ENCODE assay signal across 8 cellular contexts in the genomic region with DNA sequence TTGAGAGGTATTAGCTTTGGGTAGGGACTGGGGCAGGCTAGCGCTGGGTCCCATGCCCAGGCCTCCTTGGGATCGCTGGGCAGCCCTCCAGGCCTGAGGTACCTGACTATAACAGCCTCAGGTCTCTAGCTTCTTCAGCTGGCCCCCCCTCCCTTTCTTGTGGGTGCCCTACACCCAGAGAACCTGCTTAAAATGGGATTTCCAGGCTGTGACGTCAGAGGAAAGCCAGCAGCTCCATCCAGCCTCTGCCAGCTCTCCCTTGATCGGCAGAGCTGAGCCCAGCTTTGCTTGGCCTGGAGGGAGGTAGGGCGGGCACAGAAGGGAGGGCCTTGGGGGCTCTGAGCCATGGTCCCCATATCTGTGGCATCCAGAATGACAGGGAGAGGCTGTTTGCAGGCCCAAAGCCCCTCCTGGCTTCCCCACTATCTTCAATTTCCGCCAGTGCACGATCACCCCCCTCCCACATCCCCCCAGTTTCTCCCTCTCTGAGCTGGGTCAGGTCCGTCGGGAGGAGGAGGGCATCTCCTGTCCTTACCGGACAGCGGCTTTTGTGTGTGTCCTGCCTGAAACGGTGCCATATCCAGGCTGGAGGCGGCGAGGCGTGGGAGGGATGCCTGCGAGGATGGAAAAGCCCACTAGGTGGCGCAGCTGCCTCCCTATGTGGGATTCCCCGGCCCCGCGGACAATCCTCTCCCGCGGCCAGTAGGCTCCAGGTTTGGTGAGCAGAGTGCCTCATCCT. TPM values are rescaled to one million over a fixed set of nuclear protein-coding genes. Genes with fewer than 3 reads are reported as not detected.
DNase-seq lines count a peak whose midpoint lies in the region; ATAC-seq, FAIRE-seq and TF ChIP-seq lines count a peak whose summit lies in the region.

No MANE protein-coding gene starts in this region.

- peak; percentile 39 for FAIRE-seq in H1 (lab: Jason Lieb, UNC)

- H3K4me3 Mint-ChIP-seq in mesothelial cell of epicardium = peak overlapping the region; percentile 36

- peak overlapping the region in 1 of 2 experiments; percentile 52; a peak in 2 of 4 replicates for H3K4me2 ChIP-seq in H1 (ENCODE audit: insufficient read depth in 1 of 2, low read depth in 2 of 2, low read length in 2 of 2)

- no peak overlapping the region for H3K27ac Mint-ChIP-seq in mesothelial cell of epicardium

- peak overlapping the region; percentile 96 for H2AFZ ChIP-seq in H1 (ENCODE audit: low read length)

- peaks cover 0 to 15% (median 7%) of the 10 kb centered on the region in 4 experiments; a peak in 5 of 7 replicates for H3K4me1 ChIP-seq in H1 (replicated peaks in 1 of 4; ENCODE audit: control insufficient read depth in 3 of 4, insufficient read depth in 4 of 4, low read length in 3 of 4)

- no peak overlapping the region for H3K23ac ChIP-seq in H1 (ENCODE audit: insufficient read length)

- no peaks in the 10 kb centered on the region for H3K79me1 ChIP-seq in H1 (ENCODE audit: low read depth, low read length)

- H2BK120ac ChIP-seq in H1 (replicated peaks; ENCODE audit: low read depth, low read length) = no peak overlapping the region

- peaks cover 0 to 1% (median 0%) of the 10 kb centered on the region in 4 experiments; a peak in 1 of 7 replicates for H3K27me3 ChIP-seq in H1 (replicated peaks in 1 of 4; ENCODE audit: control insufficient read depth in 3 of 4, extremely low read depth in 1 of 4, insufficient read depth in 3 of 4, low read length in 3 of 4)

- H3K36me3 Mint-ChIP-seq in mesothelial cell of epicardium = no peaks in the 10 kb centered on the region

- no peak overlapping the region for H3K27ac ChIP-seq in H1 (ENCODE audit: low read depth, low read length)

- TF ChIP-seq CTCF in H1 (IDR thresholded peaks at IDR 0.05; ENCODE audit: control extremely low read depth in 1 of 3, insufficient read depth in 1 of 3, low read depth in 1 of 3, low read length in 3 of 3) (peak in 2 of 3 experiments; percentile 95 to 97; a peak in 3 of 4 replicates), mesothelial cell of epicardium (IDR thresholded peaks at IDR 0.05; ENCODE audit: unreplicated experiment) (peak; percentile 91)

- no peak overlapping the region for H2AK5ac ChIP-seq in H1 (ENCODE audit: low read depth, low read length)

- no peaks in the 10 kb centered on the region for H4K20me1 ChIP-seq in H1 (replicated peaks in 1 of 2; ENCODE audit: control insufficient read depth in 1 of 2, insufficient read depth in 2 of 2, low read length in 2 of 2)

- peak overlapping the region in 1 of 4 experiments; percentile 27; a peak in 1 of 8 replicates for H3K4me3 ChIP-seq in H1 (ENCODE audit: extremely low read depth in 1 of 4, insufficient read depth in 2 of 4, low read depth in 3 of 4, low read length in 4 of 4)

- 0 out of 2 replicates have a peak overlapping the region, but pooled peaks have one; percentile 51 for H2BK12ac ChIP-seq in H1 (ENCODE audit: low read depth, low read length)

- H4K5ac ChIP-seq in H1 (ENCODE audit: insufficient read length, low read depth, low read length) = peak overlapping the region; percentile 41

- peak overlapping the region; percentile 20; the same call in 1 of the 2 replicates for H2BK15ac ChIP-seq in H1 (ENCODE audit: low read length)

- no peaks in the 10 kb centered on the region for H3K23me2 ChIP-seq in H1 (ENCODE audit: low read depth, low read length)

- TF ChIP-seq EP300 in H1 (IDR thresholded peaks at IDR 0.05; ENCODE audit: borderline replicate concordance in 1 of 2, low read depth in 2 of 2, low read length in 2 of 2) = no peak

- CTCF ChIA-PET in H1 (lab: Charles Lee; ENCODE audit: partially characterized antibody) = interaction anchor here (0.5 to 24.9 kb wide), 28 partner anchors 11 to 801 kb away, joined by 3 to 532 read pairs (median 4); partner anchors contain the start of genes EGR1 and REEP2

- POLR2A ChIA-PET in H1 (lab: Charles Lee; ENCODE audit: partially characterized antibody) = interaction anchor here (0.9 to 10.1 kb wide), 18 partner anchors 7 to 271 kb away, joined by 3 to 128 read pairs (median 5); partner anchors contain the start of genes CDC23, EGR1, ETF1 and FAM53C

- H3K9me3 ChIP-seq in H1 (ENCODE audit: insufficient read depth in 2 of 2, low read depth in 1 of 2, low read length in 1 of 2) = no peaks in the 10 kb centered on the region

- H3K4ac ChIP-seq in H1 (replicated peaks; ENCODE audit: insufficient read length, low read depth, low read length) = no peak overlapping the region

- ATAC-seq in GM18511 (IDR thresholded peaks at IDR 0.05; ENCODE audit: unreplicated experiment) = peak; percentile 90
- peak; percentile 69 for ATAC-seq in HG03565 (IDR thresholded peaks at IDR 0.05; ENCODE audit: unreplicated experiment)

- no peak for TF ChIP-seq POLR2A in H1 (IDR thresholded peaks at IDR 0.05; ENCODE audit: control extremely low read depth in 1 of 2, low read depth in 2 of 2, low read length in 2 of 2)

- no peaks in the 10 kb centered on the region for H3K36me3 ChIP-seq in H1 (ENCODE audit: control insufficient read depth in 2 of 4, insufficient read depth in 4 of 4, low read length in 3 of 4)

- no peaks in the 10 kb centered on the region for H3K9me3 Mint-ChIP-seq in mesothelial cell of epicardium

- DNase-seq in ACHN (peak; percentile 80), NOMO-1 treated with dmso at 0.1 percent for 144 hours (lab: John Stamatoyannopoulos, UW; ENCODE audit: unreplicated experiment) (peak; percentile 50), H1 (ENCODE audit: low read depth in 1 of 2, low spot score in 2 of 2) (peak in 1 of 2 experiments; percentile 99), mesothelial cell of epicardium (ENCODE audit: low spot score in 2 of 2, unreplicated experiment in 2 of 2) (peak; percentile 83 to 95)
- peak; percentile 58 for DNase-seq in activated CD8-positive, alpha-beta memory T cell treated with anti-CD3 and anti-CD28 coated beads, Interleukin-2, amount 50 U/mL, for 24 hours (ENCODE audit: extremely low read depth)
- DNase-seq in stimulated activated CD8-positive, alpha-beta memory T cell treated with anti-CD3 and anti-CD28 coated beads, Interleukin-2, amount 100 ng/mL, for 48 hours (ENCODE audit: low read depth in 2 of 2) = peak; percentile 77 to 83

- H3K4me1 Mint-ChIP-seq in mesothelial cell of epicardium = peaks cover 5% of the 10 kb centered on the region

- no peaks in the 10 kb centered on the region for H3K79me2 ChIP-seq in H1 (ENCODE audit: control insufficient read depth in 1 of 2, insufficient read depth in 2 of 2, low read length in 2 of 2)

- H3K56ac ChIP-seq in H1 (replicated peaks; ENCODE audit: insufficient read length, low read depth, low read length) = no peak overlapping the region

- 0 out of 2 replicates have a peak overlapping the region, but pooled peaks have one; percentile 47 for H2BK5ac ChIP-seq in H1 (ENCODE audit: low read depth, low read length)

- WGBS in H1 (ENCODE audit: extremely low coverage in 1 of 2, insufficient coverage in 1 of 2, insufficient read length in 1 of 2, insufficient replicate concordance in 2 of 2, low coverage in 1 of 2, low lambda C conversion rate in 2 of 2, missing lambda C conversion rate in 1 of 2), 2 experiments = 22% methylated on average over 22 of the region's 22 CpGs; no CpG with 5 or more reads in 1 of the 2 experiments

- peak overlapping the region; percentile 39; the same call in 1 of the 2 replicates for H4K8ac ChIP-seq in H1 (ENCODE audit: extremely low read depth, insufficient read depth, low read length)

- no peak overlapping the region for H3K14ac ChIP-seq in H1 (ENCODE audit: insufficient read length)

- H4K91ac ChIP-seq in H1 (replicated peaks; ENCODE audit: insufficient read length, low read length) = peak overlapping the region; percentile 81

- no peak overlapping the region for H3K9ac ChIP-seq in H1 (replicated peaks in 1 of 4; ENCODE audit: extremely low read depth in 1 of 4, low read depth in 3 of 4, low read length in 3 of 4)

- in situ Hi-C loops in ACHN (cut with HindIII; ENCODE audit: low pct_ligation_motif_present, low pct_unique_long_range_greater_than_20kb, low sequenced_read_pairs) = no loop called here

- no peak overlapping the region for H2BK20ac ChIP-seq in H1 (ENCODE audit: low read length)

- peak; percentile 83 to 88 for TF ChIP-seq RAD21 in H1 (IDR thresholded peaks at IDR 0.05 in 1 of 2, conservative IDR thresholded peaks at IDR 0.05 in 1 of 2; ENCODE audit: low read depth in 2 of 2, low read length in 2 of 2)

- H3K18ac ChIP-seq in H1 (ENCODE audit: extremely low read depth, low read length) = no peak overlapping the region

- H3K27me3 Mint-ChIP-seq in mesothelial cell of epicardium (ENCODE audit: low read depth) = peaks cover 12% of the 10 kb centered on the region

TF ChIP-seq in H1, 55 proteins besides CTCF, POLR2A, EP300 and RAD21 (continues in another document):
- TF ChIP-seq HDAC2 (IDR thresholded peaks at IDR 0.05; ENCODE audit: borderline replicate concordance in 1 of 2, low read depth in 2 of 2, low read length in 2 of 2) = peak; percentile 66 to 92; a peak in 3 of 4 replicates
- TF ChIP-seq SP4 (IDR thresholded peaks at IDR 0.05; ENCODE audit: low read length) = no peak
- no peak for TF ChIP-seq SIRT6 (IDR thresholded peaks at IDR 0.05; ENCODE audit: low read length)
- TF ChIP-seq TBP (IDR thresholded peaks at IDR 0.05; ENCODE audit: low read depth, low read length) = peak; percentile 55
- no peak for TF ChIP-seq GTF2F1 (IDR thresholded peaks at IDR 0.05; ENCODE audit: borderline replicate concordance, low read depth, low read length)

RNA-seq across cellular contexts. Expression of gene REEP2, which starts 10.8 kb away (rescaled TPM):
- 40.2 and 41.4 TPM in 2 replicates for total RNA-seq in H1 (2021; fragmentation: NEBNext Ultra II Directional; extraction: Animal tissue kit (Norgen Biotek cat#: 25700))
- polyA plus RNA-seq in H1 (2011; rRNA removed) = 26.5 and 44.7 TPM in 2 replicates
- polyA plus RNA-seq in H1 (2011; cell fraction: cytosol; rRNA removed) = 38.9 TPM
- polyA plus RNA-seq in H1 (2011; cell fraction: nucleus; rRNA removed) = 64.2 TPM
- polyA plus RNA-seq in H1 (2012, experiment 1 of 2) = 29.7 to 48.4 TPM (median 41.9 TPM) in 4 replicates
- polyA plus RNA-seq in H1 (2012, experiment 2 of 2) = 34.3 TPM
- polyA plus RNA-seq in H1 (2013, experiment 1 of 2) = 29.8 TPM
- 32.6 TPM for polyA plus RNA-seq in H1 (2013, experiment 2 of 2)
- polyA minus RNA-seq in H1 (2011; rRNA and poly(A)+ RNA removed) = 39.8 and 60.9 TPM in 2 replicates
- polyA minus RNA-seq in H1 (2011; cell fraction: cytosol; rRNA and poly(A)+ RNA removed) = 26.1 TPM
- 15.0 TPM for polyA minus RNA-seq in H1 (2011; cell fraction: nucleus; rRNA and poly(A)+ RNA removed)
- 14.2 to 19.7 TPM (median 15.6 TPM) in 3 replicates for total RNA-seq in mesothelial cell of epicardium

RNA-seq across cellular contexts. Expression of gene EGR1, which starts 15.6 kb away (rescaled TPM):
- 35.5 and 39.6 TPM in 2 replicates for total RNA-seq in H1 (2021; fragmentation: NEBNext Ultra II Directional; extraction: Animal tissue kit (Norgen Biotek cat#: 25700))
- 16.2 and 36.0 TPM in 2 replicates for polyA plus RNA-seq in H1 (2011; rRNA removed)
- 10.2 TPM for polyA plus RNA-seq in H1 (2011; cell fraction: cytosol; rRNA removed)
- polyA plus RNA-seq in H1 (2011; cell fraction: nucleus; rRNA removed) = 69.1 TPM
- polyA plus RNA-seq in H1 (2012, experiment 1 of 2) = 43.9 to 75.3 TPM (median 58.9 TPM) in 4 replicates
- polyA plus RNA-seq in H1 (2012, experiment 2 of 2) = 61.0 TPM
- 5.5 TPM for polyA plus RNA-seq in H1 (2013, experiment 1 of 2)
- 5.1 TPM for polyA plus RNA-seq in H1 (2013, experiment 2 of 2)
- 7.8 and 16.3 TPM in 2 replicates for polyA minus RNA-seq in H1 (2011; rRNA and poly(A)+ RNA removed)
- 22.8 TPM for polyA minus RNA-seq in H1 (2011; cell fraction: cytosol; rRNA and poly(A)+ RNA removed)
- polyA minus RNA-seq in H1 (2011; cell fraction: nucleus; rRNA and poly(A)+ RNA removed) = 79.4 TPM
- 701 to 737 TPM (median 733 TPM) in 3 replicates for total RNA-seq in mesothelial cell of epicardium

Comparison
In these comparisons a context has a peak if more than half of its experiments do, and no peak if none do; other contexts are left out.
1. RNA of gene EGR1, which starts 15.6 kb away (total RNA-seq): 701 to 737 TPM in mesothelial cell of epicardium; 35.5 to 39.6 TPM in H1; every median in the first group is over 10 times any median in the second.